8 cellular contexts compared by ENCODE assay signal in genomic region chr15:95025924-95026728, GRCh38.
DNase-seq lines count a peak whose midpoint lies in the region.

No MANE protein-coding gene starts in this region.

- DNase-seq in DMS114 treated with DMSO at 0.1 percent for 48 hours (lab: John Stamatoyannopoulos, UW; ENCODE audit: unreplicated experiment) (peak; percentile 54), HCEC 1CT (peak; percentile 69), SW 1271 (lab: John Stamatoyannopoulos, UW) (peak; percentile 37 to 43), foreskin melanocyte (peak; percentile 54), NCI-H1436 treated with DMSO at 0.1 percent for 48 hours (lab: John Stamatoyannopoulos, UW) (no peak), NCI-H146 (lab: John Stamatoyannopoulos, UW) (no peak), germinal center (ENCODE audit: low spot score) (no peak)
- DNase-seq in stimulated activated CD4-positive, alpha-beta T cell treated with anti-CD3 and anti-CD28 coated beads, Interleukin-2, amount 100 ng/mL, for 48 hours, result peak; percentile 2 to 5

Comparison
In these comparisons a context has a peak if more than half of its experiments do, and no peak if none do; other contexts are left out.
1. DNase-seq: peak in DMS114 treated with DMSO at 0.1 percent for 48 hours (single experiment), HCEC 1CT (single experiment), SW 1271 (2 of 2), foreskin melanocyte (single experiment) and stimulated activated CD4-positive, alpha-beta T cell treated with anti-CD3 and anti-CD28 coated beads, Interleukin-2, amount 100 ng/mL, for 48 hours (2 of 2); none in NCI-H1436 treated with DMSO at 0.1 percent for 48 hours (single experiment), NCI-H146 (single experiment) and germinal center (single experiment).